In the genomic region with DNA sequence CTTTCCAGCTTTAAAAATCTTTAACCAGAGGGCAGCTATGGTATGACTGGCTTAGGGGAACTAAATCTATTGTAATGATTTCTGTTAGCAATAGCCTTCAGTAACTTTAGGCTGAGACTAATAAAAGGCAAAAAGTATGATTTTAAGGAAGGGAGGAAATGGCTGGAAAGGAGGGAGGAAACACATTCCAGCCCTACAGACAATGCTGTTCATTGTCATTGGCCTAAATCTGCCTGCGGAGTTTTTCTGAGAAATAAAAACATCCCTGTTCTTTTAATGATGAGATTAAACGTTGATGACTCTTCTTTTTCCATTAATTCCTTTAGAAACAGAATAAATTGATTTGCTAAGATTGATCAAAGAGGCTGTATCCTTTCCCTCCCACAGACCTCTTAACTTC, we compare ENCODE assay signal across 14 cellular contexts.
"Had no signal": no experiment of that assay in that cellular context is flagged by ENCODE, and none has a peak within 500 bp of the region (broad histone marks: within the 10 kb centered on the region; RNA-seq: fewer than 3 reads in every experiment).

No MANE protein-coding gene starts in this region.

- H3K9me3 ChIP-seq: adrenal gland had no signal

- DNase-seq: activated CD4-positive, alpha-beta T cell treated with anti-CD3 and anti-CD28 coated beads for 4 hours; activated CD8-positive, alpha-beta memory T cell treated with anti-CD3 and anti-CD28 coated beads, Interleukin-2, amount 50 U/mL, for 4 hours; activated CD8-positive, alpha-beta T cell treated with anti-CD3 and anti-CD28 coated beads for 36 hours; activated naive CD4-positive, alpha-beta T cell treated with anti-CD3 and anti-CD28 coated beads, Interleukin-2, amount 50 U/mL, for 16 hours; activated naive CD8-positive, alpha-beta T cell treated with anti-CD3 and anti-CD28 coated beads, Interleukin-2, amount 10 ng/mL, durations not matched to agents 7 days and 5 days; activated T-cell treated with anti-CD3 and anti-CD28 coated beads, Interleukin-2, amount 50 U/mL, for 72 hours; KG1; NCI-H2171; NCI-H2227 treated with DMSO at 0.1 percent for 48 hours; NCI-H446 treated with DMSO at 0.1 percent for 48 hours; NCI-H524 treated with DMSO at 0.1 percent for 48 hours; PC-9 had no signal

- H3K4me3 ChIP-seq: adrenal gland, PC-9 had no signal

- H3K27me3 ChIP-seq: adrenal gland had no signal

- H3K36me3 ChIP-seq: adrenal gland had no signal

- ATAC-seq: activated CD4-positive, CD25-positive, alpha-beta regulatory T cell treated with anti-CD3 and anti-CD28 coated beads, Interleukin-2, amount 50 U/mL, for 24 hours; activated CD8-positive, alpha-beta T cell treated with anti-CD3 and anti-CD28 coated beads for 36 hours; activated T-cell treated with anti-CD3 and anti-CD28 coated beads, Interleukin-2, amount 50 U/mL, for 72 hours had no signal

- H3K27ac ChIP-seq: PC-9 had no signal
